Comparison of ENCODE assay signal across 8 cellular contexts in genomic region chr2:71071681-71072398, GRCh38. TPM values are rescaled to one million over a fixed set of nuclear protein-coding genes. Genes with fewer than 3 reads are reported as not detected.
DNase-seq lines count a peak whose midpoint lies in the region; ATAC-seq and TF ChIP-seq lines count a peak whose summit lies in the region.

No MANE protein-coding gene starts in this region.

- peaks cover 26% of the 10 kb centered on the region for H3K9me1 ChIP-seq in IMR-90 (ENCODE audit: insufficient read depth, low read length)

- no peak overlapping the region for H2BK20ac ChIP-seq in IMR-90 (ENCODE audit: low read depth, low read length)

- H2BK15ac ChIP-seq in IMR-90 (ENCODE audit: low read depth, low read length), result no peak overlapping the region

- peak overlapping the region in 9 of 10 experiments; percentile 30 to 98 (median 90); a peak in 16 of 20 replicates for H3K4me3 ChIP-seq in BLaER1 treated with 17β-estradiol and CSF1 and Interleukin-3, amounts not matched to agents 10 nM and 100 nM
- H3K4me3 ChIP-seq in IMR-90 (ENCODE audit: insufficient read depth, low read depth, low read length), result no peak overlapping the region

- H3K14ac ChIP-seq in IMR-90 (replicated peaks; ENCODE audit: low read depth, low read length), result no peak overlapping the region

- peak overlapping the region; percentile 36 to 100 (median 95) for H3K27ac ChIP-seq in BLaER1 treated with 17β-estradiol and CSF1 and Interleukin-3, amounts not matched to agents 10 nM and 100 nM
- no peak overlapping the region for H3K27ac ChIP-seq in IMR-90 (ENCODE audit: insufficient read depth, low read length)

- peaks cover 33 to 75% of the 10 kb centered on the region in 2 experiments for H3K79me1 ChIP-seq in IMR-90 (ENCODE audit: low read depth in 1 of 2, low read length in 2 of 2)

- H3K4ac ChIP-seq in IMR-90 (ENCODE audit: low read depth, low read length), result no peak overlapping the region

- peaks cover 52 to 84% (median 57%) of the 10 kb centered on the region in 10 experiments for H3K4me1 ChIP-seq in BLaER1 treated with 17β-estradiol and CSF1 and Interleukin-3, amounts not matched to agents 10 nM and 100 nM
- peaks cover 14% of the 10 kb centered on the region for H3K4me1 ChIP-seq in IMR-90 (ENCODE audit: control insufficient read depth, insufficient read depth, low read length)

- DNase-seq in IMR-90 (no peak), NCI-H2081 treated with DMSO at 0.1 percent for 48 hours (lab: John Stamatoyannopoulos, UW) (no peak), NCI-H1092 treated with DMSO at 0.1 percent for 48 hours (lab: John Stamatoyannopoulos, UW) (no peak)
- DNase-seq in activated CD4-positive, alpha-beta memory T cell treated with anti-CD3 and anti-CD28 coated beads for 36 hours, result peak; percentile 81
- peak; percentile 31 for DNase-seq in stimulated activated CD8-positive, alpha-beta memory T cell treated with anti-CD3 and anti-CD28 coated beads, Interleukin-12 subunit alpha, Interleukin-12 subunit beta, amount 100 ng/mL, for 1 hour (ENCODE audit: low read depth)

- ATAC-seq in GM19463 (IDR thresholded peaks at IDR 0.05; ENCODE audit: unreplicated experiment) (peak; percentile 34), IMR-90 (ENCODE audit: low read depth) (no peak), esophagus mucosa (peak; percentile 56)

- no TSS peak for BruUV-seq in IMR-90 (replicated peaks; lab: Mats Ljungman, UMichigan)

- H3K18ac ChIP-seq in IMR-90 (ENCODE audit: low read depth, low read length), result no peak overlapping the region

- peaks cover 60% of the 10 kb centered on the region for H3K4me1 Mint-ChIP-seq in activated CD4-positive, alpha-beta memory T cell treated with anti-CD3 and anti-CD28 coated beads for 36 hours (ENCODE audit: low read depth)

- H3K27me3 ChIP-seq in BLaER1 treated with 17β-estradiol and CSF1 and Interleukin-3, amounts not matched to agents 10 nM and 100 nM, result no peaks in the 10 kb centered on the region
- no peaks in the 10 kb centered on the region for H3K27me3 ChIP-seq in IMR-90 (ENCODE audit: control insufficient read depth, insufficient read depth, low read length)

- no peaks in the 10 kb centered on the region for H3K9me3 ChIP-seq in BLaER1 treated with 17β-estradiol and CSF1 and Interleukin-3, amounts not matched to agents 10 nM and 100 nM (replicated peaks in 1 of 11)
- no peaks in the 10 kb centered on the region for H3K9me3 ChIP-seq in IMR-90 (ENCODE audit: control insufficient read depth, insufficient read depth, low read length)

- TF ChIP-seq POLR2A in IMR-90 (IDR thresholded peaks at IDR 0.05; ENCODE audit: low read depth, low read length), result no peak

- H3K4me3 Mint-ChIP-seq in activated CD4-positive, alpha-beta memory T cell treated with anti-CD3 and anti-CD28 coated beads for 36 hours, result peak overlapping the region; percentile 56

- H3K27ac Mint-ChIP-seq in activated CD4-positive, alpha-beta memory T cell treated with anti-CD3 and anti-CD28 coated beads for 36 hours, result peak overlapping the region; percentile 82

- POLR2A ChIA-PET in IMR-90 (lab: Charles Lee; ENCODE audit: unreplicated experiment), result no interaction called here
- POLR2A ChIA-PET in activated CD4-positive, alpha-beta memory T cell treated with anti-CD3 and anti-CD28 coated beads for 36 hours (lab: Charles Lee), result interaction anchor here (0.5 to 2.7 kb wide), 5 partner anchors 11 to 260 kb away, joined by 3 to 20 read pairs (median 5); partner anchors contain the start of genes MCEE and MPHOSPH10

- H3K27me3 Mint-ChIP-seq in activated CD4-positive, alpha-beta memory T cell treated with anti-CD3 and anti-CD28 coated beads for 36 hours, result no peaks in the 10 kb centered on the region

- no peak for TF ChIP-seq CTCF in IMR-90 (conservative IDR thresholded peaks at IDR 0.05; ENCODE audit: low read depth, low read length)

- H2BK120ac ChIP-seq in IMR-90 (ENCODE audit: low read depth, low read length), result no peak overlapping the region

- intact Hi-C loops in IMR-90 (cut with micrococcal nuclease), result no loop called here
- intact Hi-C loops in activated CD4-positive, alpha-beta memory T cell treated with anti-CD3 and anti-CD28 coated beads for 36 hours (cut with micrococcal nuclease), result loop anchor here (1.0 to 2.0 kb wide), 2 partner anchors 10 to 49 kb away; no protein-coding TSS in a partner anchor

- CTCF ChIA-PET in IMR-90 (lab: Yijun Ruan, JAX), result interaction anchor here (0.6 kb wide), 1 partner anchor 123 kb away, joined by 3 read pairs; no protein-coding TSS in a partner anchor
- CTCF ChIA-PET in activated CD4-positive, alpha-beta memory T cell treated with anti-CD3 and anti-CD28 coated beads for 36 hours (lab: Charles Lee), result interaction anchor here (0.6 to 5.4 kb wide), 10 partner anchors 9 to 260 kb away, joined by 3 to 27 read pairs (median 4); partner anchors contain the start of genes ANKRD53, MCEE, MPHOSPH10 and ZNF638

- H4K20me1 ChIP-seq in BLaER1 treated with 17β-estradiol and CSF1 and Interleukin-3, amounts not matched to agents 10 nM and 100 nM, result peaks cover 0 to 44% (median 23%) of the 10 kb centered on the region in 11 experiments; a peak in 13 of 22 replicates
- 0 out of 2 replicates have a peak, but pooled peaks cover 10% of the 10 kb centered on the region for H4K20me1 ChIP-seq in IMR-90 (ENCODE audit: insufficient read depth, low read length)

- peaks cover 39 to 71% (median 44%) of the 10 kb centered on the region in 11 experiments for H3K36me3 ChIP-seq in BLaER1 treated with 17β-estradiol and CSF1 and Interleukin-3, amounts not matched to agents 10 nM and 100 nM
- peaks cover 43% of the 10 kb centered on the region for H3K36me3 ChIP-seq in IMR-90 (ENCODE audit: control insufficient read depth, insufficient read depth, low read length)

- H2AK9ac ChIP-seq in IMR-90 (replicated peaks; ENCODE audit: low read depth, low read length, poor library complexity), result no peak overlapping the region

- H3K36me3 Mint-ChIP-seq in activated CD4-positive, alpha-beta memory T cell treated with anti-CD3 and anti-CD28 coated beads for 36 hours, result peaks cover 21% of the 10 kb centered on the region

- no peak for TF ChIP-seq RAD21 in IMR-90 (IDR thresholded peaks at IDR 0.05; ENCODE audit: low read length)

- no peak overlapping the region for H4K5ac ChIP-seq in IMR-90 (ENCODE audit: low read depth, low read length)

- H4K8ac ChIP-seq in IMR-90 (ENCODE audit: low read depth in 2 of 2, low read length in 2 of 2), result no peak overlapping the region

- dilution Hi-C loops in IMR-90 (cut with HindIII; ENCODE audit: low sequenced_read_pairs, unreplicated experiment), result no loop called here

- H3K56ac ChIP-seq in IMR-90 (ENCODE audit: extremely low read depth, insufficient read depth, low read length), result no peak overlapping the region

- peak overlapping the region; percentile 90 to 100 (median 98) for H3K4me2 ChIP-seq in BLaER1 treated with 17β-estradiol and CSF1 and Interleukin-3, amounts not matched to agents 10 nM and 100 nM
- H3K4me2 ChIP-seq in IMR-90 (ENCODE audit: low read depth, low read length), result no peak overlapping the region

- H3K9ac ChIP-seq in BLaER1 treated with 17β-estradiol and CSF1 and Interleukin-3, amounts not matched to agents 10 nM and 100 nM, result peak overlapping the region; percentile 30 to 97 (median 88)
- H3K9ac ChIP-seq in IMR-90 (ENCODE audit: low read depth, low read length), result no peak overlapping the region

- H3K23ac ChIP-seq in IMR-90 (ENCODE audit: low read depth, low read length), result no peak overlapping the region

- H4K91ac ChIP-seq in IMR-90 (ENCODE audit: insufficient read depth, low read depth, low read length), result no peak overlapping the region

- H3K9me3 Mint-ChIP-seq in activated CD4-positive, alpha-beta memory T cell treated with anti-CD3 and anti-CD28 coated beads for 36 hours, result no peaks in the 10 kb centered on the region

- H2AFZ ChIP-seq in IMR-90 (replicated peaks; ENCODE audit: low read length, poor library complexity), result peak overlapping the region; percentile 13

- no peak overlapping the region for H2BK5ac ChIP-seq in IMR-90 (ENCODE audit: low read depth, low read length, poor library complexity, severe bottlenecking)

- WGBS in IMR-90 (ENCODE audit: extremely low coverage in 2 of 2, insufficient read length in 1 of 2), 2 experiments, result no CpG with 5 or more reads among the region's 14 CpGs

- H2AK5ac ChIP-seq in IMR-90 (ENCODE audit: low read depth, low read length), result no peak overlapping the region

- in situ Hi-C loops in IMR-90 (cut with MboI; ENCODE audit: low sequenced_read_pairs), result no loop called here

TF ChIP-seq in IMR-90, 13 proteins besides CTCF, POLR2A, EP300 and RAD21:
- TF ChIP-seq MAFK (IDR thresholded peaks at IDR 0.05; ENCODE audit: low read depth, low read length), result no peak
- no peak for TF ChIP-seq FOS (IDR thresholded peaks at IDR 0.05; ENCODE audit: low read depth, low read length)
- TF ChIP-seq RCOR1 (IDR thresholded peaks at IDR 0.05; ENCODE audit: insufficient replicate concordance, low read length), result no peak
- TF ChIP-seq SMC3 (IDR thresholded peaks at IDR 0.05; ENCODE audit: low read depth, low read length), result no peak
- TF ChIP-seq, protein P1, sequence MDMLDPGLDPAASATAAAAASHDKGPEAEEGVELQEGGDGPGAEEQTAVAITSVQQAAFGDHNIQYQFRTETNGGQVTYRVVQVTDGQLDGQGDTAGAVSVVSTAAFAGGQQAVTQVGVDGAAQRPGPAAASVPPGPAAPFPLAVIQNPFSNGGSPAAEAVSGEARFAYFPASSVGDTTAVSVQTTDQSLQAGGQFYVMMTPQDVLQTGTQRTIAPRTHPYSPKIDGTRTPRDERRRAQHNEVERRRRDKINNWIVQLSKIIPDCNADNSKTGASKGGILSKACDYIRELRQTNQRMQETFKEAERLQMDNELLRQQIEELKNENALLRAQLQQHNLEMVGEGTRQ (IDR thresholded peaks at IDR 0.05; ENCODE audit: low read depth, low read length), result no peak

RNA-seq across cellular contexts. Expression of gene NAGK, which starts 3.4 kb away (rescaled TPM):
- total RNA-seq in IMR-90 (2012; rRNA removed), result 60.4 and 77.8 TPM in 2 replicates
- 146 and 150 TPM in 2 replicates for polyA plus RNA-seq in IMR-90 (2012; rRNA removed)
- polyA plus RNA-seq in IMR-90 (2012; cell fraction: cytosol; rRNA removed), result 119 and 140 TPM in 2 replicates
- 281 and 318 TPM in 2 replicates for polyA plus RNA-seq in IMR-90 (2012; cell fraction: nucleus; rRNA removed; ENCODE audit: low replicate concordance)
- total RNA-seq in activated CD4-positive, alpha-beta memory T cell treated with anti-CD3 and anti-CD28 coated beads for 36 hours, result 10 to 100 TPM; 47.5 to 54.7 TPM
- total RNA-seq in esophagus mucosa, result 200 TPM

RNA-seq across cellular contexts. Expression of gene MCEE, which starts 58.2 kb away (rescaled TPM):
- total RNA-seq in IMR-90 (2012; rRNA removed), result 11.1 and 13.9 TPM in 2 replicates
- polyA plus RNA-seq in IMR-90 (2012; rRNA removed), result 13.4 and 15.0 TPM in 2 replicates
- polyA plus RNA-seq in IMR-90 (2012; cell fraction: cytosol; rRNA removed), result 5.4 and 5.9 TPM in 2 replicates
- 30.8 and 50.7 TPM in 2 replicates for polyA plus RNA-seq in IMR-90 (2012; cell fraction: nucleus; rRNA removed; ENCODE audit: low replicate concordance)
- total RNA-seq in activated CD4-positive, alpha-beta memory T cell treated with anti-CD3 and anti-CD28 coated beads for 36 hours, result 10 to 100 TPM; 12.0 to 16.1 TPM
- total RNA-seq in esophagus mucosa, result 33.8 TPM

RNA-seq across cellular contexts. Expression of gene MPHOSPH10, which starts 58.6 kb away (rescaled TPM):
- total RNA-seq in IMR-90 (2012; rRNA removed), result 5.4 and 15.6 TPM in 2 replicates
- polyA plus RNA-seq in IMR-90 (2012; rRNA removed), result 11.1 and 11.2 TPM in 2 replicates
- 1.4 and 1.6 TPM in 2 replicates for polyA plus RNA-seq in IMR-90 (2012; cell fraction: cytosol; rRNA removed)
- polyA plus RNA-seq in IMR-90 (2012; cell fraction: nucleus; rRNA removed; ENCODE audit: low replicate concordance), result 2.6 and 9.3 TPM in 2 replicates
- 10 to 100 TPM; 37.1 to 38.5 TPM for total RNA-seq in activated CD4-positive, alpha-beta memory T cell treated with anti-CD3 and anti-CD28 coated beads for 36 hours
- 31.4 TPM for total RNA-seq in esophagus mucosa

Comparison
In these comparisons a context has a peak if more than half of its experiments do, and no peak if none do; other contexts are left out.
1. DNase-seq: peak in activated CD4-positive, alpha-beta memory T cell treated with anti-CD3 and anti-CD28 coated beads for 36 hours (single experiment) and stimulated activated CD8-positive, alpha-beta memory T cell treated with anti-CD3 and anti-CD28 coated beads, Interleukin-12 subunit alpha, Interleukin-12 subunit beta, amount 100 ng/mL, for 1 hour (single experiment); none in IMR-90 (single experiment), NCI-H2081 treated with DMSO at 0.1 percent for 48 hours (single experiment) and NCI-H1092 treated with DMSO at 0.1 percent for 48 hours (single experiment).